Comparison of ENCODE assay signal across 19 cellular contexts in genomic region chr19:47187797-47188196, GRCh38. TPM values are rescaled to one million over a fixed set of nuclear protein-coding genes. Genes with fewer than 3 reads are reported as not detected.
DNase-seq lines count a peak whose midpoint lies in the region; ATAC-seq and TF ChIP-seq lines count a peak whose summit lies in the region.
"Had no signal": no experiment of that assay in that cellular context is flagged by ENCODE, and none has a peak within 500 bp of the region (broad histone marks: within the 10 kb centered on the region; RNA-seq: fewer than 3 reads in every experiment).

No MANE protein-coding gene starts in this region.

- ATAC-seq in activated T-helper 17 cell treated with anti-CD3 and anti-CD28 coated beads, Interleukin-2, amount 50 U/mL, for 72 hours (replicated peaks) = no peak
- no peak for ATAC-seq in naive thymus-derived CD8-positive, alpha-beta T cell
- ATAC-seq in HG02610 (IDR thresholded peaks at IDR 0.05; ENCODE audit: unreplicated experiment) (no peak), HG02759 (IDR thresholded peaks at IDR 0.05; ENCODE audit: unreplicated experiment) (no peak)
- ATAC-seq: esophagus mucosa had no signal

- H2BK120ac ChIP-seq in H9 (ENCODE audit: low read depth, low read length, poor library complexity, severe bottlenecking) = no peak overlapping the region

- no peak overlapping the region for H3K4me3 ChIP-seq in CD4-positive, alpha-beta memory T cell (ENCODE audit: low read length in 2 of 2)
- H3K4me3 ChIP-seq in lower leg skin (ENCODE audit: low read depth, poor library complexity, severe bottlenecking) (no peak overlapping the region), BE2C (ENCODE audit: low read depth, low read length) (no peak overlapping the region)
- H3K4me3 ChIP-seq: BLaER1 treated with 17β-estradiol and CSF1 and Interleukin-3, amounts not matched to agents 10 nM and 100 nM; GM12878 had no signal

- CTCF ChIA-PET in CD4-positive, alpha-beta memory T cell (lab: Charles Lee; ENCODE audit: partially characterized antibody) = interaction anchor here (0.7 to 5.0 kb wide), 14 partner anchors 10 to 69 kb away, joined by 3 to 74 read pairs (median 16); partner anchors contain the start of genes CCDC9 and SAE1

- POLR2A ChIA-PET in CD4-positive, alpha-beta memory T cell (lab: Charles Lee; ENCODE audit: partially characterized antibody) = interaction anchor here (0.7 to 9.3 kb wide), 13 partner anchors 10 to 74 kb away, joined by 3 to 140 read pairs (median 14); partner anchors contain the start of genes CCDC9, SAE1 and ZC3H4
- POLR2A ChIA-PET in naive thymus-derived CD8-positive, alpha-beta T cell (lab: Charles Lee) = interaction anchor here (1.2 to 11.5 kb wide), 15 partner anchors 10 to 74 kb away, joined by 3 to 185 read pairs (median 12); partner anchors contain the start of gene ZC3H4

- H3K4me1 Mint-ChIP-seq in CD4-positive, alpha-beta memory T cell = peaks cover 43 to 83% (median 56%) of the 10 kb centered on the region in 4 donors
- H3K4me1 Mint-ChIP-seq in H9 = peaks cover 7 to 12% of the 10 kb centered on the region in 2 experiments
- H3K4me1 Mint-ChIP-seq in activated T-helper 17 cell treated with anti-CD3 and anti-CD28 coated beads, Interleukin-2, amount 50 U/mL, for 72 hours = peaks cover 44% of the 10 kb centered on the region
- peaks cover 28 to 88% (median 78%) of the 10 kb centered on the region in 4 donors for H3K4me1 Mint-ChIP-seq in naive thymus-derived CD8-positive, alpha-beta T cell

- H3K27me3 Mint-ChIP-seq in CD4-positive, alpha-beta memory T cell = no peaks in the 10 kb centered on the region
- H3K27me3 Mint-ChIP-seq in H9 (ENCODE audit: low read depth) = no peaks in the 10 kb centered on the region
- no peaks in the 10 kb centered on the region for H3K27me3 Mint-ChIP-seq in activated T-helper 17 cell treated with anti-CD3 and anti-CD28 coated beads, Interleukin-2, amount 50 U/mL, for 72 hours
- H3K27me3 Mint-ChIP-seq in naive thymus-derived CD8-positive, alpha-beta T cell = no peaks in the 10 kb centered on the region
- H3K27me3 Mint-ChIP-seq: dendritic cell treated with granulocyte-macrophage colony-stimulating factor and Interleukin-4, amounts not matched to agents 40 ng/mL and 50 ng/mL, for 4 days had no signal

- H2AFZ ChIP-seq in H9 (ENCODE audit: low read length) = no peak overlapping the region
- H2AFZ ChIP-seq: parathyroid adenoma had no signal

- peaks cover 12 to 14% of the 10 kb centered on the region in 2 donors for H3K36me3 Mint-ChIP-seq in CD4-positive, alpha-beta memory T cell
- H3K36me3 Mint-ChIP-seq in H9 (ENCODE audit: insufficient read depth in 1 of 3, low read depth in 3 of 3) = peaks cover 33 to 67% (median 53%) of the 10 kb centered on the region in 3 experiments
- peaks cover 82% of the 10 kb centered on the region for H3K36me3 Mint-ChIP-seq in activated T-helper 17 cell treated with anti-CD3 and anti-CD28 coated beads, Interleukin-2, amount 50 U/mL, for 72 hours (ENCODE audit: low read depth)
- H3K36me3 Mint-ChIP-seq in naive thymus-derived CD8-positive, alpha-beta T cell = peaks cover 0 to 10% (median 0%) of the 10 kb centered on the region in 3 donors

- H3K27ac Mint-ChIP-seq in CD4-positive, alpha-beta memory T cell = peak overlapping the region; percentile 76 to 94 (median 92)
- H3K27ac Mint-ChIP-seq in H9 = peak overlapping the region; percentile 67 to 91 (median 70); a peak in 5 of 7 replicates
- peak overlapping the region; percentile 88 for H3K27ac Mint-ChIP-seq in activated T-helper 17 cell treated with anti-CD3 and anti-CD28 coated beads, Interleukin-2, amount 50 U/mL, for 72 hours
- H3K27ac Mint-ChIP-seq in naive thymus-derived CD8-positive, alpha-beta T cell = peak overlapping the region; percentile 90 to 99 (median 96)
- H3K27ac Mint-ChIP-seq: dendritic cell treated with granulocyte-macrophage colony-stimulating factor and Interleukin-4, amounts not matched to agents 40 ng/mL and 50 ng/mL, for 4 days had no signal

- H4K91ac ChIP-seq in H9 (ENCODE audit: insufficient read length, low read depth, low read length) = no peak overlapping the region

- H2BK5ac ChIP-seq in H9 (ENCODE audit: insufficient read length, low read length) = no peak overlapping the region

- peaks cover 87% of the 10 kb centered on the region for H3K4me1 ChIP-seq in CD4-positive, alpha-beta memory T cell (ENCODE audit: insufficient read depth, low read length)
- H3K4me1 ChIP-seq in H9 (ENCODE audit: insufficient read depth, low read length) = no peaks in the 10 kb centered on the region
- peaks cover 21% of the 10 kb centered on the region for H3K4me1 ChIP-seq in BE2C

- H3K27ac ChIP-seq in CD4-positive, alpha-beta memory T cell (ENCODE audit: low read depth, low read length) = peak overlapping the region; percentile 68
- H3K27ac ChIP-seq in H9 (ENCODE audit: insufficient read length, low read depth, low read length) = no peak overlapping the region
- H3K27ac ChIP-seq: HL-60, parathyroid adenoma had no signal

- H3T11ph ChIP-seq in H9 (ENCODE audit: low read length) = no peak overlapping the region

- no peak overlapping the region for H3K9ac ChIP-seq in H9 (ENCODE audit: extremely low read depth, insufficient read length, low read length)
- H3K9ac ChIP-seq: parathyroid adenoma had no signal

- intact Hi-C loops in CD4-positive, alpha-beta memory T cell (cut with micrococcal nuclease) = loop anchor here (5.0 kb wide), 1 partner anchor 40 kb away; no protein-coding TSS in a partner anchor
- intact Hi-C loops in lower leg skin (cut with DNase I; ENCODE audit: low total_unique reads) = no loop called here

- no peak overlapping the region for H2BK20ac ChIP-seq in H9 (ENCODE audit: low read depth, low read length, poor library complexity, severe bottlenecking)

- no peak overlapping the region for H3K4ac ChIP-seq in H9 (ENCODE audit: low read depth, low read length)

- no peak overlapping the region for H3K14ac ChIP-seq in H9 (ENCODE audit: insufficient read depth, low read length)

- H3K18ac ChIP-seq in H9 (ENCODE audit: insufficient read length, low read depth, low read length) = no peak overlapping the region

- H3K56ac ChIP-seq in H9 (ENCODE audit: insufficient read length, low read depth, low read length) = no peak overlapping the region

- H2AK5ac ChIP-seq in H9 (ENCODE audit: insufficient read length, low read length) = no peak overlapping the region

- no peaks in the 10 kb centered on the region for H3K9me3 ChIP-seq in CD4-positive, alpha-beta memory T cell (ENCODE audit: control insufficient read depth in 1 of 2, low read length in 2 of 2)
- H3K9me3 ChIP-seq in H9 (ENCODE audit: control insufficient read depth, low read depth, low read length) = no peaks in the 10 kb centered on the region
- H3K9me3 ChIP-seq in BE2C = no peaks in the 10 kb centered on the region
- H3K9me3 ChIP-seq: BLaER1 treated with 17β-estradiol and CSF1 and Interleukin-3, amounts not matched to agents 10 nM and 100 nM had no signal

- no peak overlapping the region for H4K5ac ChIP-seq in H9 (ENCODE audit: insufficient read length, low read depth, low read length)

- peak in 2 of 5 donors; percentile 13 to 15 for DNase-seq in CD4-positive, alpha-beta memory T cell
- DNase-seq in H9 (no peak), lower leg skin (ENCODE audit: low spot score in 2 of 2) (no peak), BE2C (no peak)
- peak in 1 of 10 donors; percentile 23 for DNase-seq in naive thymus-derived CD8-positive, alpha-beta T cell
- DNase-seq: aorta; HCEC 1CT; islet precursor cell; KG1; stimulated activated CD4-positive, alpha-beta T cell treated with anti-CD3 and anti-CD28 coated beads, Interleukin-12 subunit alpha, Interleukin-12 subunit beta, amount 100 ng/mL, for 4 hours had no signal

- H3K79me2 ChIP-seq in H9 (ENCODE audit: insufficient read depth, low read length) = 0 out of 2 replicates have a peak, but pooled peaks cover 1% of the 10 kb centered on the region
- H3K79me2 ChIP-seq: parathyroid adenoma had no signal

- H4K20me1 ChIP-seq in H9 (ENCODE audit: control insufficient read depth, insufficient read depth, insufficient read length) = no peaks in the 10 kb centered on the region

- H3K79me1 ChIP-seq in H9 (ENCODE audit: insufficient read depth, low read depth, low read length, poor library complexity, severe bottlenecking) = peaks cover 8% of the 10 kb centered on the region

- H3K4me2 ChIP-seq in H9 (ENCODE audit: insufficient read depth, insufficient read length, low read length) = no peak overlapping the region

- H3K23me2 ChIP-seq in H9 (ENCODE audit: insufficient read length, low read depth, low read length, poor library complexity, severe bottlenecking) = no peaks in the 10 kb centered on the region

- H2BK12ac ChIP-seq in H9 (ENCODE audit: insufficient read length, low read depth, low read length) = no peak overlapping the region

- TF ChIP-seq CTCF in H9 (conservative IDR thresholded peaks at IDR 0.05) (no peak), lower leg skin (IDR thresholded peaks at IDR 0.05) (no peak), BE2C (IDR thresholded peaks at IDR 0.05; ENCODE audit: low read depth, low read length) (no peak)

- H4K8ac ChIP-seq in H9 (replicated peaks; ENCODE audit: insufficient read length, low read depth, low read length) = no peak overlapping the region

- H3K23ac ChIP-seq in H9 (ENCODE audit: insufficient read length, low read depth, low read length) = no peak overlapping the region

- peak overlapping the region in 5 of 8 donors; percentile 6 to 43 (median 31) for H3K4me3 Mint-ChIP-seq in CD4-positive, alpha-beta memory T cell
- H3K4me3 Mint-ChIP-seq in H9 = no peak overlapping the region
- H3K4me3 Mint-ChIP-seq in activated T-helper 17 cell treated with anti-CD3 and anti-CD28 coated beads, Interleukin-2, amount 50 U/mL, for 72 hours = peak overlapping the region; percentile 77
- H3K4me3 Mint-ChIP-seq in naive thymus-derived CD8-positive, alpha-beta T cell = peak overlapping the region in 8 of 10 donors; percentile 51 to 89 (median 76)
- H3K4me3 Mint-ChIP-seq: dendritic cell treated with granulocyte-macrophage colony-stimulating factor and Interleukin-4, amounts not matched to agents 40 ng/mL and 50 ng/mL, for 4 days had no signal

- no peaks in the 10 kb centered on the region for H3K36me3 ChIP-seq in CD4-positive, alpha-beta memory T cell (ENCODE audit: insufficient read depth, low read length)
- H3K36me3 ChIP-seq in BE2C = peaks cover 58% of the 10 kb centered on the region

- TF ChIP-seq POLR2A in lower leg skin (IDR thresholded peaks at IDR 0.05) = no peak

- H3K9me3 Mint-ChIP-seq in CD4-positive, alpha-beta memory T cell = no peaks in the 10 kb centered on the region
- H3K9me3 Mint-ChIP-seq in H9 = no peaks in the 10 kb centered on the region
- no peaks in the 10 kb centered on the region for H3K9me3 Mint-ChIP-seq in activated T-helper 17 cell treated with anti-CD3 and anti-CD28 coated beads, Interleukin-2, amount 50 U/mL, for 72 hours
- no peaks in the 10 kb centered on the region for H3K9me3 Mint-ChIP-seq in naive thymus-derived CD8-positive, alpha-beta T cell
- H3K9me3 Mint-ChIP-seq: dendritic cell treated with granulocyte-macrophage colony-stimulating factor and Interleukin-4, amounts not matched to agents 40 ng/mL and 50 ng/mL, for 4 days had no signal

- H3K27me3 ChIP-seq in CD4-positive, alpha-beta memory T cell (ENCODE audit: insufficient read depth, low read length) = no peaks in the 10 kb centered on the region
- H3K27me3 ChIP-seq in H9 (ENCODE audit: insufficient read depth, low read length) (no peaks in the 10 kb centered on the region), BE2C (no peaks in the 10 kb centered on the region)
- H3K27me3 ChIP-seq: BLaER1 treated with 17β-estradiol and CSF1 and Interleukin-3, amounts not matched to agents 10 nM and 100 nM had no signal

- no peak overlapping the region for H2BK15ac ChIP-seq in H9 (ENCODE audit: low read depth, low read length)

- WGBS in H9 (ENCODE audit: extremely low coverage, insufficient read length, low lambda C conversion rate) = no CpG with 5 or more reads among the region's 6 CpGs
- 86 to 91% methylated on average over 6 of the region's 6 CpGs for WGBS in lower leg skin, 2 donors

RNA-seq across cellular contexts. Expression of gene BBC3, which starts 43.2 kb away (rescaled TPM):
- 10 to 100 TPM; 31.9 to 32.2 TPM for total RNA-seq in CD4-positive, alpha-beta memory T cell
- 1 to 10 TPM; 3.7 to 8.0 TPM for polyA plus RNA-seq in CD4-positive, alpha-beta memory T cell
- total RNA-seq in H9 (2021) = 23.2 and 24.8 TPM in 2 replicates
- total RNA-seq in activated T-helper 17 cell treated with anti-CD3 and anti-CD28 coated beads, Interleukin-2, amount 50 U/mL, for 72 hours = 10 to 100 TPM; 18.7 to 41.9 TPM
- 10 to 100 TPM; 37.0 to 37.4 TPM for total RNA-seq in naive thymus-derived CD8-positive, alpha-beta T cell
- 10 to 100 TPM in 1 of 3 donors, 1 to 10 TPM in 2; 7.2 to 13.0 (median 7.3) TPM for polyA plus RNA-seq in naive thymus-derived CD8-positive, alpha-beta T cell
- total RNA-seq in lower leg skin = 10 to 100 TPM; 11.2 to 33.0 (median 14.4) TPM
- 17.0 TPM for polyA plus RNA-seq in BE2C (2012; ENCODE audit: insufficient read depth, insufficient read length, low read depth)

RNA-seq across cellular contexts. Expression of gene SAE1, which starts 57.2 kb away (rescaled TPM):
- 10 to 100 TPM; 35.3 to 36.0 TPM for total RNA-seq in CD4-positive, alpha-beta memory T cell
- polyA plus RNA-seq in CD4-positive, alpha-beta memory T cell = 100 to 1,000 TPM; 107 to 182 TPM
- total RNA-seq in H9 (2021) (232 and 234 TPM in 2 replicates), lower leg skin (10 to 100 TPM; 38.8 to 56.1 (median 44.2) TPM)
- total RNA-seq in activated T-helper 17 cell treated with anti-CD3 and anti-CD28 coated beads, Interleukin-2, amount 50 U/mL, for 72 hours = 100 to 1,000 TPM; 151 to 184 TPM
- 10 to 100 TPM; 44.5 to 45.6 TPM for total RNA-seq in naive thymus-derived CD8-positive, alpha-beta T cell
- 100 to 1,000 TPM; 158 to 174 (median 159) TPM for polyA plus RNA-seq in naive thymus-derived CD8-positive, alpha-beta T cell
- polyA plus RNA-seq in BE2C (2012; ENCODE audit: insufficient read depth, insufficient read length, low read depth) = 148 TPM

Comparison
In these comparisons a context has a peak if more than half of its experiments do, and no peak if none do; other contexts are left out.
1. H3K4me3 Mint-ChIP-seq: peak in CD4-positive, alpha-beta memory T cell (5 of 8), activated T-helper 17 cell treated with anti-CD3 and anti-CD28 coated beads, Interleukin-2, amount 50 U/mL, for 72 hours (single experiment) and naive thymus-derived CD8-positive, alpha-beta T cell (8 of 10); none in H9 (0 of 2).
2. Peak in every context shown above with its lines, with median percentiles within 50 percentile points of each other: H3K27ac Mint-ChIP-seq.